Comparison of ENCODE assay signal across 20 cellular contexts in the genomic region with DNA sequence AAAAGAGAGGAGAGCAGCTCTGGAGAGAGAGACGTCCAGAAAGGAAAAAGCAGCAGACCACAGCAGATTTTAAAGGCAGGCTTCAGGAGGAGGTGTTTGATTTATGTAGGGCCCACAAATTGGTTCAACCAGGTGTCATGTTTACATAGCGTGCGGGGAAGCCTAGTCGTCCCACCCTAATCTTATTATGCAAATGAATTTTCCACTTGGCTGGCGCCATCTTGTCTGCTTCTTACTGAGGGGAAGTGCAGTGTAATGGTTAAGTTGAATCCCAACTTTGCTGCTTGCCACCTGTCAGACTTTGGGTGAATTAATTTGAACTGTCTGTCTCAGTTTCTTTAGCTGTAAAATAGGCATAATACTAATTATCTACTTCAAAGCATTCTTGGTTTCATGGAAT.
DNase-seq lines count a peak whose midpoint lies in the region; ATAC-seq and TF ChIP-seq lines count a peak whose summit lies in the region.
"Had no signal": no experiment of that assay in that cellular context is flagged by ENCODE, and none has a peak within 500 bp of the region (broad histone marks: within the 10 kb centered on the region; RNA-seq: fewer than 3 reads in every experiment).

No MANE protein-coding gene starts in this region.

- H3K9me3 Mint-ChIP-seq in natural killer cell = peaks cover 4 to 8% of the 10 kb centered on the region in 2 donors
- peaks cover 0 to 8% of the 10 kb centered on the region in 2 donors for H3K9me3 Mint-ChIP-seq in activated naive CD4-positive, alpha-beta T cell treated with anti-CD3 and anti-CD28 coated beads, Interleukin-2, amount 50 U/mL, for 72 hours

- H3K4me3 ChIP-seq in effector memory CD4-positive, alpha-beta T cell (ENCODE audit: insufficient read depth, low read depth, low read length, poor library complexity, severe bottlenecking) = no peak overlapping the region
- H3K4me3 ChIP-seq: skin epidermis, transverse colon had no signal

- no peaks in the 10 kb centered on the region for H3K36me3 ChIP-seq in effector memory CD4-positive, alpha-beta T cell (ENCODE audit: control insufficient read depth, insufficient read depth, low read length)
- H3K36me3 ChIP-seq: transverse colon had no signal

- H3K27me3 Mint-ChIP-seq in natural killer cell (ENCODE audit: low read depth in 2 of 2) = no peaks in the 10 kb centered on the region
- H3K27me3 Mint-ChIP-seq: activated T-helper 17 cell treated with anti-CD3 and anti-CD28 coated beads, Interleukin-2, amount 50 U/mL, for 72 hours had no signal

- peak; percentile 7 to 38 for DNase-seq in NCI-H187 (lab: John Stamatoyannopoulos, UW)
- no peak for DNase-seq in NCI-H187 treated with DMSO at 0.1 percent for 48 hours (lab: John Stamatoyannopoulos, UW)
- DNase-seq in NCI-H146 (lab: John Stamatoyannopoulos, UW) = peak; percentile 94
- DNase-seq in OCI-M1 (lab: John Stamatoyannopoulos, UW) = peak; percentile 3
- DNase-seq in omental fat pad (ENCODE audit: low spot score) = no peak
- DNase-seq in natural killer cell = no peak
- no peak for DNase-seq in effector memory CD4-positive, alpha-beta T cell
- no peak for DNase-seq in activated naive CD4-positive, alpha-beta T cell treated with anti-CD3 and anti-CD28 coated beads, Interleukin-2, amount 50 U/mL, for 72 hours (ENCODE audit: low spot score in 2 of 2)
- DNase-seq: activated CD8-positive, alpha-beta T cell treated with anti-CD3 and anti-CD28 coated beads, Interleukin-2, amount 10 ng/mL, durations not matched to agents 7 days and 5 days; amniotic stem cell; HFFc6; left colon; NCI-H2029 treated with DMSO at 0.1 percent for 48 hours; transverse colon had no signal

- TF ChIP-seq CTCF in omental fat pad (IDR thresholded peaks at IDR 0.05) (no peak), natural killer cell (IDR thresholded peaks at IDR 0.05) (no peak)

- H3K27ac ChIP-seq in effector memory CD4-positive, alpha-beta T cell (ENCODE audit: insufficient read depth, low read length, poor library complexity, severe bottlenecking) = no peak overlapping the region
- H3K27ac ChIP-seq: HL-60, KMS-11, skin epidermis, transverse colon had no signal

- intact Hi-C loops in natural killer cell (cut with micrococcal nuclease) = no loop called here

- H3K9me3 ChIP-seq in effector memory CD4-positive, alpha-beta T cell (ENCODE audit: control insufficient read depth, low read length) = no peaks in the 10 kb centered on the region
- H3K9me3 ChIP-seq: transverse colon had no signal

- no peak overlapping the region for H3K4me3 Mint-ChIP-seq in natural killer cell
- H3K4me3 Mint-ChIP-seq: activated CD8-positive, alpha-beta T cell treated with anti-CD3 and anti-CD28 coated beads, Interleukin-2, amount 10 ng/mL, durations not matched to agents 7 days and 5 days; activated T-helper 17 cell treated with anti-CD3 and anti-CD28 coated beads, Interleukin-2, amount 50 U/mL, for 72 hours; CD14-positive monocyte; HFFc6 had no signal

- no peaks in the 10 kb centered on the region for H3K27me3 ChIP-seq in effector memory CD4-positive, alpha-beta T cell (replicated peaks; ENCODE audit: control insufficient read depth, insufficient read depth, low read length, poor library complexity, severe bottlenecking)
- H3K27me3 ChIP-seq: transverse colon had no signal

- H3K36me3 Mint-ChIP-seq in natural killer cell = no peaks in the 10 kb centered on the region
- peaks cover 0 to 5% of the 10 kb centered on the region in 2 donors for H3K36me3 Mint-ChIP-seq in activated naive CD4-positive, alpha-beta T cell treated with anti-CD3 and anti-CD28 coated beads, Interleukin-2, amount 50 U/mL, for 72 hours
- H3K36me3 Mint-ChIP-seq: CD14-positive monocyte had no signal

- no peak overlapping the region for H3K27ac Mint-ChIP-seq in natural killer cell
- H3K27ac Mint-ChIP-seq in activated naive CD4-positive, alpha-beta T cell treated with anti-CD3 and anti-CD28 coated beads, Interleukin-2, amount 50 U/mL, for 72 hours = no peak overlapping the region
- H3K27ac Mint-ChIP-seq: activated CD8-positive, alpha-beta T cell treated with anti-CD3 and anti-CD28 coated beads, Interleukin-2, amount 10 ng/mL, durations not matched to agents 7 days and 5 days; activated T-helper 17 cell treated with anti-CD3 and anti-CD28 coated beads, Interleukin-2, amount 50 U/mL, for 72 hours; CD14-positive monocyte; HFFc6 had no signal

- no peaks in the 10 kb centered on the region for H3K4me1 ChIP-seq in effector memory CD4-positive, alpha-beta T cell (ENCODE audit: control insufficient read depth, insufficient read depth, low read length, poor library complexity, severe bottlenecking)
- H3K4me1 ChIP-seq: transverse colon had no signal

- no peaks in the 10 kb centered on the region for H3K4me1 Mint-ChIP-seq in natural killer cell
- H3K4me1 Mint-ChIP-seq: activated T-helper 17 cell treated with anti-CD3 and anti-CD28 coated beads, Interleukin-2, amount 50 U/mL, for 72 hours; CD14-positive monocyte had no signal

- ATAC-seq in omental fat pad (ENCODE audit: low FRiP score) (no peak), natural killer cell (no peak)
- no peak for ATAC-seq in activated naive CD4-positive, alpha-beta T cell treated with anti-CD3 and anti-CD28 coated beads, Interleukin-2, amount 50 U/mL, for 72 hours
- ATAC-seq: activated CD8-positive, alpha-beta T cell treated with anti-CD3 and anti-CD28 coated beads, Interleukin-2, amount 10 ng/mL, durations not matched to agents 7 days and 5 days; activated T-helper 17 cell treated with anti-CD3 and anti-CD28 coated beads, Interleukin-2, amount 50 U/mL, for 72 hours; left colon; SK-N-SH treated with all-trans-retinoic acid at 6 μM for 48 hours had no signal

Comparison
In these comparisons a context has a peak if more than half of its experiments do, and no peak if none do; other contexts are left out.
1. DNase-seq: peak in NCI-H187 (2 of 2), NCI-H146 (single experiment) and OCI-M1 (single experiment); none in NCI-H187 treated with DMSO at 0.1 percent for 48 hours (single experiment), omental fat pad (single experiment), natural killer cell (single experiment), effector memory CD4-positive, alpha-beta T cell (0 of 3) and activated naive CD4-positive, alpha-beta T cell treated with anti-CD3 and anti-CD28 coated beads, Interleukin-2, amount 50 U/mL, for 72 hours (0 of 2).